In genomic region chr9:137369111-137369787, GRCh38 we compare ENCODE assay signal across 26 cellular contexts. TPM values are rescaled to one million over a fixed set of nuclear protein-coding genes. Genes with fewer than 3 reads are reported as not detected.
DNase-seq lines count a peak whose midpoint lies in the region; ATAC-seq and TF ChIP-seq lines count a peak whose summit lies in the region.
"Had no signal": no experiment of that assay in that cellular context is flagged by ENCODE, and none has a peak within 500 bp of the region (broad histone marks: within the 10 kb centered on the region; RNA-seq: fewer than 3 reads in every experiment).

No MANE protein-coding gene starts in this region.

- H3K36me3 ChIP-seq in BE2C (no peaks in the 10 kb centered on the region), HEK293 (ENCODE audit: control insufficient read depth in 2 of 2, insufficient read depth in 1 of 2, low read length in 2 of 2) (no peaks in the 10 kb centered on the region), endodermal cell (ENCODE audit: control insufficient read depth, insufficient read depth, low read length) (no peaks in the 10 kb centered on the region)
- H3K36me3 ChIP-seq: cardiac muscle cell, colonic mucosa had no signal

- DNase-seq in BE2C (peak; percentile 6), endodermal cell (peak; percentile 47), posterior vena cava (ENCODE audit: low spot score) (peak; percentile 78), substantia nigra (lab: John Stamatoyannopoulos, UW) (no peak)
- no peak for DNase-seq in activated T-cell treated with anti-CD3 and anti-CD28 coated beads, Interleukin-2, amount 50 U/mL, for 4 hours
- DNase-seq: activated CD4-positive, alpha-beta T cell treated with anti-CD3 and anti-CD28 coated beads for 4 hours; activated CD8-positive, alpha-beta memory T cell treated with anti-CD3 and anti-CD28 coated beads for 24 hours; activated gamma-delta T cell; activated T-cell treated with anti-CD3 and anti-CD28 coated beads for 4 hours; C1 segment of cervical spinal cord; colonic mucosa; DMS153; effector memory CD4-positive, alpha-beta T cell; midbrain; MV-4-11; naive B cell; NCI-H1436; NCI-H2081 treated with DMSO at 0.1 percent for 48 hours; NCI-H226; NCI-H69; SIG-M5; small intestine; stimulated activated naive CD4-positive, alpha-beta T cell treated with Interleukin-2 at 50 U/mL for 16 hours had no signal

- no peaks in the 10 kb centered on the region for H3K4me1 Mint-ChIP-seq in endodermal cell
- H3K4me1 Mint-ChIP-seq in activated T-cell treated with anti-CD3 and anti-CD28 coated beads, Interleukin-2, amount 50 U/mL, for 4 hours (ENCODE audit: low read depth): no peaks in the 10 kb centered on the region

- no peak overlapping the region for H3K4me3 Mint-ChIP-seq in endodermal cell
- H3K4me3 Mint-ChIP-seq in activated T-cell treated with anti-CD3 and anti-CD28 coated beads, Interleukin-2, amount 50 U/mL, for 4 hours: no peak overlapping the region
- H3K4me3 Mint-ChIP-seq: naive B cell had no signal

- H3K27me3 Mint-ChIP-seq in endodermal cell (ENCODE audit: insufficient read depth): no peaks in the 10 kb centered on the region
- no peaks in the 10 kb centered on the region for H3K27me3 Mint-ChIP-seq in activated T-cell treated with anti-CD3 and anti-CD28 coated beads, Interleukin-2, amount 50 U/mL, for 4 hours (ENCODE audit: low read depth)
- H3K27me3 Mint-ChIP-seq: naive B cell had no signal

- H3K27me3 ChIP-seq in BE2C (no peaks in the 10 kb centered on the region), endodermal cell (ENCODE audit: control insufficient read depth, insufficient read depth, low read length, poor library complexity, severe bottlenecking) (no peaks in the 10 kb centered on the region)
- H3K27me3 ChIP-seq: cardiac muscle cell, colonic mucosa had no signal

- no peaks in the 10 kb centered on the region for H3K9me3 Mint-ChIP-seq in endodermal cell
- H3K9me3 Mint-ChIP-seq in activated T-cell treated with anti-CD3 and anti-CD28 coated beads, Interleukin-2, amount 50 U/mL, for 4 hours: no peaks in the 10 kb centered on the region

- peaks cover 3% of the 10 kb centered on the region for H3K36me3 Mint-ChIP-seq in endodermal cell (ENCODE audit: low read depth)
- H3K36me3 Mint-ChIP-seq in activated T-cell treated with anti-CD3 and anti-CD28 coated beads, Interleukin-2, amount 50 U/mL, for 4 hours (ENCODE audit: insufficient read depth): peaks cover 5% of the 10 kb centered on the region
- H3K36me3 Mint-ChIP-seq: naive B cell had no signal

- ATAC-seq in HG02884 (IDR thresholded peaks at IDR 0.05; ENCODE audit: unreplicated experiment): no peak
- no peak for ATAC-seq in activated T-cell treated with anti-CD3 and anti-CD28 coated beads, Interleukin-2, amount 50 U/mL, for 4 hours

- intact Hi-C loops in posterior vena cava (cut with DNase I): no loop called here

- no peak overlapping the region for H3K27ac ChIP-seq in HEK293 (ENCODE audit: extremely low read depth, low read depth, low read length)
- H3K27ac ChIP-seq in endodermal cell (ENCODE audit: low read depth, low read length): peak overlapping the region; percentile 99
- H3K27ac ChIP-seq in substantia nigra (ENCODE audit: low read depth, low read length, poor library complexity, severe bottlenecking): no peak overlapping the region
- H3K27ac ChIP-seq: cardiac muscle cell, colonic mucosa had no signal

- POLR2A ChIA-PET in HEK293 (lab: Yijun Ruan, JAX): interaction anchor here (0.5 kb wide), 1 partner anchor 234 kb away, joined by 4 read pairs; no protein-coding TSS in a partner anchor

- 93 to 94% methylated on average over 15 to 31 of the region's 31 CpGs for WGBS in endodermal cell (ENCODE audit: insufficient coverage in 1 of 2, insufficient read length in 1 of 2), 2 experiments

- H3K9ac ChIP-seq in endodermal cell (ENCODE audit: extremely low read depth, low read length, poor library complexity, severe bottlenecking): no peak overlapping the region

- CTCF ChIA-PET in HEK293 (lab: Yijun Ruan, JAX): no interaction called here

- H3K9me3 ChIP-seq in BE2C (no peaks in the 10 kb centered on the region), HEK293 (ENCODE audit: control insufficient read depth, insufficient read depth, low read depth, low read length) (no peaks in the 10 kb centered on the region), endodermal cell (ENCODE audit: control insufficient read depth, low read length) (peaks cover 5% of the 10 kb centered on the region)
- H3K9me3 ChIP-seq: colonic mucosa had no signal

- no peak for TF ChIP-seq CTCF in BE2C (IDR thresholded peaks at IDR 0.05; ENCODE audit: low read depth, low read length)
- TF ChIP-seq CTCF in HEK293 (tag by site-specific recombination; IDR thresholded peaks at IDR 0.05): no peak
- no peak for TF ChIP-seq CTCF in endodermal cell (conservative IDR thresholded peaks at IDR 0.05)

- no peak overlapping the region for H3K4me3 ChIP-seq in BE2C (ENCODE audit: low read depth, low read length)
- H3K4me3 ChIP-seq in HEK293 (ENCODE audit: low read depth, low read length): no peak overlapping the region
- no peak overlapping the region for H3K4me3 ChIP-seq in endodermal cell (ENCODE audit: low read length)
- H3K4me3 ChIP-seq: cardiac muscle cell, colonic mucosa had no signal

- no peak overlapping the region for H3K27ac Mint-ChIP-seq in endodermal cell
- H3K27ac Mint-ChIP-seq: naive B cell had no signal

- peaks cover 10% of the 10 kb centered on the region; the same call in 1 of the 2 replicates for H3K4me1 ChIP-seq in BE2C
- H3K4me1 ChIP-seq in HEK293 (ENCODE audit: control insufficient read depth, insufficient read depth, low read length): no peaks in the 10 kb centered on the region
- H3K4me1 ChIP-seq in endodermal cell (ENCODE audit: control insufficient read depth, insufficient read depth, low read length): no peaks in the 10 kb centered on the region
- H3K4me1 ChIP-seq: colonic mucosa had no signal

TF ChIP-seq in HEK293, 187 proteins besides CTCF, POLR2A, EP300 and RAD21:
- TF ChIP-seq ZNF692 (tag by site-specific recombination; IDR thresholded peaks at IDR 0.05) (0 out of 2 replicates have a peak, but pooled peaks have one; percentile 23), ZNF10 (tag by site-specific recombination; IDR thresholded peaks at IDR 0.05) (0 out of 2 replicates have a peak, but pooled peaks have one; percentile 43), ZNF274 (IDR thresholded peaks at IDR 0.05; ENCODE audit: low read length) (no peak), ZNF274 (tag by site-specific recombination; IDR thresholded peaks at IDR 0.05; ENCODE audit: borderline replicate concordance) (no peak), ZFP69B (tag by site-specific recombination; IDR thresholded peaks at IDR 0.05) (peak; percentile 47; the same call in 1 of the 2 replicates), MEIS1 (CRISPR knock-in tag; IDR thresholded peaks at IDR 0.05; ENCODE audit: borderline replicate concordance) (no peak), ZNF701 (tag by site-specific recombination; IDR thresholded peaks at IDR 0.05) (no peak)

RNA-seq across cellular contexts. Expression of gene EXD3, which starts 53.7 kb away (rescaled TPM):
- polyA plus RNA-seq in BE2C (2012; ENCODE audit: insufficient read depth, insufficient read length, low read depth): 22.0 TPM
- total RNA-seq in endodermal cell (10 to 100 TPM; 15.5 to 31.0 TPM), posterior vena cava (10 to 100 TPM; 13.9 to 14.6 TPM)
- 25.5 TPM for polyA plus RNA-seq in endodermal cell (2013, experiment 1 of 2)
- 25.1 TPM for polyA plus RNA-seq in endodermal cell (2013, experiment 2 of 2)
- 1 to 10 TPM; 1.7 to 2.8 (median 2.5) TPM for total RNA-seq in activated T-cell treated with anti-CD3 and anti-CD28 coated beads, Interleukin-2, amount 50 U/mL, for 4 hours

RNA-seq across cellular contexts. Expression of gene NOXA1, which starts 53.9 kb away (rescaled TPM):
- not detected for polyA plus RNA-seq in BE2C (2012; ENCODE audit: insufficient read depth, insufficient read length, low read depth)
- total RNA-seq in endodermal cell: 1 to 10 TPM; 5.0 to 5.9 TPM
- polyA plus RNA-seq in endodermal cell (2013, experiment 1 of 2): 1.9 TPM
- 1.2 TPM for polyA plus RNA-seq in endodermal cell (2013, experiment 2 of 2)
- 1 to 10 TPM; 2.0 to 2.7 TPM for total RNA-seq in posterior vena cava
- under 1 TPM; 0.34 to 0.82 (median 0.46) TPM for total RNA-seq in activated T-cell treated with anti-CD3 and anti-CD28 coated beads, Interleukin-2, amount 50 U/mL, for 4 hours

Comparison
In these comparisons a context has a peak if more than half of its experiments do, and no peak if none do; other contexts are left out.
1. DNase-seq: peak in BE2C (single experiment), endodermal cell (single experiment) and posterior vena cava (single experiment); none in activated T-cell treated with anti-CD3 and anti-CD28 coated beads, Interleukin-2, amount 50 U/mL, for 4 hours (single experiment) and substantia nigra (0 of 49).